In genomic region chr17:28665994-28666393, GRCh38 we compare ENCODE assay signal across 26 cellular contexts. TPM values are rescaled to one million over a fixed set of nuclear protein-coding genes. Genes with fewer than 3 reads are reported as not detected.
A peak's percentile ranks its signal among the peaks of the same experiment; 100 is the strongest.
DNase-seq lines count a peak whose midpoint lies in the region; ATAC-seq, FAIRE-seq and TF ChIP-seq lines count a peak whose summit lies in the region.
"Had no signal": no experiment of that assay in that cellular context is flagged by ENCODE, and none has a peak within 500 bp of the region (broad histone marks: within the 10 kb centered on the region; RNA-seq: fewer than 3 reads in every experiment).

No MANE protein-coding gene starts in this region.

- no peak overlapping the region for H3K4me3 Mint-ChIP-seq in stimulated activated naive CD8-positive, alpha-beta T cell treated with anti-CD3 and anti-CD28 coated beads, Interleukin-15, Interleukin-2, amounts not matched to agents 100 ng/mL and 50 ng/mL, for 24 hours
- H3K4me3 Mint-ChIP-seq in osteocyte (ENCODE audit: unreplicated experiment), result no peak overlapping the region
- H3K4me3 Mint-ChIP-seq: activated CD4-positive, alpha-beta T cell treated with anti-CD3 and anti-CD28 coated beads, Interleukin-2, amount 10 ng/mL, durations not matched to agents 24 days and 14 days; activated naive CD8-positive, alpha-beta T cell treated with anti-CD3 and anti-CD28 coated beads, Interleukin-2, amount 10 ng/mL, durations not matched to agents 7 days and 5 days had no signal

- SMC1A ChIA-PET in GM12878 (lab: Charles Lee; ENCODE audit: uncharacterized antibody, unreplicated experiment), result interaction anchor here (1.3 kb wide), 1 partner anchor 13 kb away, joined by 3 read pairs; no protein-coding TSS in a partner anchor

- TF ChIP-seq POLR2A in GM12878 (IDR thresholded peaks at IDR 0.05; ENCODE audit: low read depth, low read length), result no peak

- no peak overlapping the region for H3K27ac ChIP-seq in GM12878 (ENCODE audit: control insufficient read depth, insufficient read depth)
- H3K27ac ChIP-seq in substantia nigra (ENCODE audit: low read depth, low read length, poor library complexity, severe bottlenecking), result no peak overlapping the region
- H3K27ac ChIP-seq: C4-2B, KMS-11, thoracic aorta, WERI-Rb-1 had no signal

- no TSS peak for BruUV-seq in GM12878 (replicated peaks; lab: Mats Ljungman, UMichigan)

- intact Hi-C loops in GM12878 (cut with micrococcal nuclease; ENCODE audit: unreplicated experiment), result no loop called here

- no peak for TF ChIP-seq RAD21 in GM12878 (IDR thresholded peaks at IDR 0.05; ENCODE audit: insufficient read depth, low read depth, low read length)

- H3K9me3 ChIP-seq in GM12878 (replicated peaks; ENCODE audit: control insufficient read depth, insufficient read depth, low read length), result no peaks in the 10 kb centered on the region
- H3K9me3 ChIP-seq: thoracic aorta had no signal

- no peak overlapping the region for H3K4me2 ChIP-seq in GM12878 (ENCODE audit: control insufficient read depth, insufficient read depth)
- H3K4me2 ChIP-seq: KMS-11 had no signal

- no peaks in the 10 kb centered on the region for H3K9me3 Mint-ChIP-seq in stimulated activated naive CD8-positive, alpha-beta T cell treated with anti-CD3 and anti-CD28 coated beads, Interleukin-15, Interleukin-2, amounts not matched to agents 100 ng/mL and 50 ng/mL, for 24 hours
- no peaks in the 10 kb centered on the region for H3K9me3 Mint-ChIP-seq in osteocyte (ENCODE audit: unreplicated experiment)
- H3K9me3 Mint-ChIP-seq: activated CD4-positive, alpha-beta T cell treated with anti-CD3 and anti-CD28 coated beads, Interleukin-2, amount 10 ng/mL, durations not matched to agents 24 days and 14 days; activated naive CD8-positive, alpha-beta T cell treated with anti-CD3 and anti-CD28 coated beads, Interleukin-2, amount 10 ng/mL, durations not matched to agents 7 days and 5 days; activated T-helper 2 cell treated with anti-CD3 and anti-CD28 coated beads, Interferon-gamma antibody, Interleukin-2, Interleukin-4, amounts not matched to agents 10 μg/mL and 5 μg/mL and 100 μg/mL, durations not matched to agents 14 hours and 24 hours and 36 hours had no signal

- POLR2A ChIA-PET in GM12878 (lab: Charles Lee), result no interaction called here

- H3K4me1 Mint-ChIP-seq in stimulated activated naive CD8-positive, alpha-beta T cell treated with anti-CD3 and anti-CD28 coated beads, Interleukin-15, Interleukin-2, amounts not matched to agents 100 ng/mL and 50 ng/mL, for 24 hours (ENCODE audit: low read depth), result peaks cover 47% of the 10 kb centered on the region
- H3K4me1 Mint-ChIP-seq in osteocyte (ENCODE audit: unreplicated experiment), result peaks cover 32% of the 10 kb centered on the region

- H3K36me3 ChIP-seq in GM12878 (ENCODE audit: control insufficient read depth in 2 of 2, insufficient read depth in 2 of 2, low read length in 1 of 2), result peaks cover 0 to 23% of the 10 kb centered on the region in 2 experiments; a peak in 2 of 4 replicates

- peaks cover 4% of the 10 kb centered on the region; the same call in 1 of the 2 replicates for H4K20me1 ChIP-seq in GM12878 (ENCODE audit: control insufficient read depth, insufficient read depth)

- no peaks in the 10 kb centered on the region for H3K27me3 ChIP-seq in GM12878 (replicated peaks in 1 of 2; ENCODE audit: control insufficient read depth in 2 of 2, insufficient read depth in 2 of 2, low read length in 1 of 2)
- H3K27me3 ChIP-seq: dorsolateral prefrontal cortex had no signal

- DNase-seq in stimulated activated naive CD8-positive, alpha-beta T cell treated with anti-CD3 and anti-CD28 coated beads, Interleukin-15, Interleukin-2, amounts not matched to agents 100 U/mL and 50 U/mL, for 24 hours, result no peak
- DNase-seq in KBM-7, result peak; percentile 23
- DNase-seq in GM12878 (ENCODE audit: low read depth, low spot score), result no peak
- no peak for DNase-seq in cerebellum (ENCODE audit: low spot score)
- DNase-seq in osteocyte (ENCODE audit: extremely low spot score, unreplicated experiment), result no peak
- DNase-seq in substantia nigra (lab: John Stamatoyannopoulos, UW), result no peak
- DNase-seq: activated CD4-positive, alpha-beta T cell treated with anti-CD3 and anti-CD28 coated beads, Interleukin-2, amount 10 ng/mL, durations not matched to agents 24 days and 14 days; activated naive CD8-positive, alpha-beta T cell treated with anti-CD3 and anti-CD28 coated beads, Interleukin-2, amount 10 ng/mL, durations not matched to agents 7 days and 5 days; cerebellar nuclear complex; dorsolateral prefrontal cortex; hypothalamus; NCI-H1092; NCI-H1694 treated with DMSO at 0.1 percent for 48 hours; NCI-H510A; stimulated activated naive CD4-positive, alpha-beta T cell; T-helper 9 cell; WERI-Rb-1 had no signal

- H3K4me1 ChIP-seq in GM12878 (ENCODE audit: control insufficient read depth, insufficient read depth, low read length), result peaks cover 3% of the 10 kb centered on the region; the same call in 1 of the 2 replicates

- RAD21 ChIA-PET in GM12878 (lab: Charles Lee; ENCODE audit: unreplicated experiment), result interaction anchor here (1.3 kb wide), 1 partner anchor 451 kb away, joined by 4 read pairs; no protein-coding TSS in a partner anchor

- FAIRE-seq in GM12878 (lab: Jason Lieb, UNC), result no peak
- FAIRE-seq: endothelial cell of umbilical vein, H1, urothelium cell line had no signal

- H3K27ac Mint-ChIP-seq in stimulated activated naive CD8-positive, alpha-beta T cell treated with anti-CD3 and anti-CD28 coated beads, Interleukin-15, Interleukin-2, amounts not matched to agents 100 ng/mL and 50 ng/mL, for 24 hours, result peak overlapping the region; percentile 34
- no peak overlapping the region for H3K27ac Mint-ChIP-seq in osteocyte (ENCODE audit: unreplicated experiment)
- H3K27ac Mint-ChIP-seq: activated CD4-positive, alpha-beta T cell treated with anti-CD3 and anti-CD28 coated beads, Interleukin-2, amount 10 ng/mL, durations not matched to agents 24 days and 14 days; activated naive CD8-positive, alpha-beta T cell treated with anti-CD3 and anti-CD28 coated beads, Interleukin-2, amount 10 ng/mL, durations not matched to agents 7 days and 5 days; activated T-helper 2 cell treated with anti-CD3 and anti-CD28 coated beads, Interferon-gamma antibody, Interleukin-2, Interleukin-4, amounts not matched to agents 10 μg/mL and 5 μg/mL and 100 μg/mL, durations not matched to agents 14 hours and 24 hours and 36 hours had no signal

- no peak overlapping the region for H3K9ac ChIP-seq in GM12878 (ENCODE audit: control insufficient read depth, insufficient read depth, low read length)
- H3K9ac ChIP-seq: KMS-11 had no signal

- no peak overlapping the region for H2AFZ ChIP-seq in GM12878 (ENCODE audit: control insufficient read depth, low read depth, low read length)

- in situ Hi-C loops in KBM-7 (cut with MboI; ENCODE audit: low pct_unique_long_range_greater_than_20kb, low sequenced_read_pairs), result no loop called here
- in situ Hi-C loops in GM12878 (cut with MboI), result no loop called here

- 100% methylated on average over 2 of the region's 2 CpGs for WGBS in GM12878 (ENCODE audit: insufficient coverage, insufficient replicate concordance, low lambda C conversion rate, missing lambda C conversion rate)

- peaks cover 57% of the 10 kb centered on the region for H3K36me3 Mint-ChIP-seq in stimulated activated naive CD8-positive, alpha-beta T cell treated with anti-CD3 and anti-CD28 coated beads, Interleukin-15, Interleukin-2, amounts not matched to agents 100 ng/mL and 50 ng/mL, for 24 hours (ENCODE audit: low read depth)
- H3K36me3 Mint-ChIP-seq in osteocyte (ENCODE audit: unreplicated experiment), result peaks cover 13% of the 10 kb centered on the region

- ATAC-seq in stimulated activated naive CD8-positive, alpha-beta T cell treated with anti-CD3 and anti-CD28 coated beads, Interleukin-15, Interleukin-2, amounts not matched to agents 100 U/mL and 50 U/mL, for 24 hours, result no peak
- ATAC-seq in GM12878, result no peak
- ATAC-seq: SK-N-SH treated with all-trans-retinoic acid at 6 μM for 48 hours had no signal

- no peak for TF ChIP-seq CTCF in GM12878 (IDR thresholded peaks at IDR 0.05 in 2 of 3, conservative IDR thresholded peaks at IDR 0.05 in 1 of 3; ENCODE audit: control insufficient read depth in 2 of 3, extremely low read depth in 1 of 3, insufficient read depth in 1 of 3, low read depth in 3 of 3, low read length in 3 of 3)
- no peak for TF ChIP-seq CTCF in osteocyte (IDR thresholded peaks at IDR 0.05)

- no peak for TF ChIP-seq EP300 in GM12878 (IDR thresholded peaks at IDR 0.05; ENCODE audit: borderline replicate concordance in 1 of 2, control insufficient read depth in 1 of 2, low read depth in 2 of 2, low read length in 2 of 2)

- no peak overlapping the region for H3K4me3 ChIP-seq in GM12878
- H3K4me3 ChIP-seq: dorsolateral prefrontal cortex, thoracic aorta had no signal

- no peaks in the 10 kb centered on the region for H3K27me3 Mint-ChIP-seq in stimulated activated naive CD8-positive, alpha-beta T cell treated with anti-CD3 and anti-CD28 coated beads, Interleukin-15, Interleukin-2, amounts not matched to agents 100 ng/mL and 50 ng/mL, for 24 hours
- H3K27me3 Mint-ChIP-seq in osteocyte (ENCODE audit: unreplicated experiment), result no peaks in the 10 kb centered on the region
- H3K27me3 Mint-ChIP-seq: activated CD4-positive, alpha-beta T cell treated with anti-CD3 and anti-CD28 coated beads, Interleukin-2, amount 10 ng/mL, durations not matched to agents 24 days and 14 days; activated naive CD8-positive, alpha-beta T cell treated with anti-CD3 and anti-CD28 coated beads, Interleukin-2, amount 10 ng/mL, durations not matched to agents 7 days and 5 days had no signal

- H3K79me2 ChIP-seq in GM12878 (ENCODE audit: control insufficient read depth, insufficient read depth, low read length), result peaks cover 57% of the 10 kb centered on the region

- CTCF ChIA-PET in GM12878 (lab: Yijun Ruan, JAX), result interaction anchor here (1.2 kb wide), 1 partner anchor 19 kb away, joined by 6 read pairs; no protein-coding TSS in a partner anchor

RNA-seq across cellular contexts. Expression of gene SUPT6H, which starts 4.0 kb away (rescaled TPM):
- 124 and 134 TPM in 2 replicates for total RNA-seq in GM12878 (2013; cell fraction: nucleolus; rRNA removed)
- total RNA-seq in GM12878 (2014; rRNA removed), result 40.7 and 50.1 TPM in 2 replicates
- total RNA-seq in GM12878 (2014; rRNA removed; fragmentation: Illumina TruSeq; extraction: Trizol), result 33.0 and 33.8 TPM in 2 replicates
- 52.7 and 58.8 TPM in 2 replicates for total RNA-seq in GM12878 (2021)
- 36.5 TPM for polyA plus RNA-seq in GM12878 (2011; ENCODE audit: low read depth)
- polyA plus RNA-seq in GM12878 (2011; rRNA removed), result 25.2 and 41.5 TPM in 2 replicates
- 27.3 and 28.4 TPM in 2 replicates for polyA plus RNA-seq in GM12878 (2011; cell fraction: cytosol; rRNA removed)
- 54.3 and 75.2 TPM in 2 replicates for polyA plus RNA-seq in GM12878 (2011; cell fraction: nucleus; rRNA removed)
- polyA plus RNA-seq in GM12878 (2012), result 44.1 and 58.0 TPM in 2 replicates
- polyA plus RNA-seq in GM12878 (2014; fragmentation: Illumina TruSeq; extraction: Trizol), result 55.1 and 58.8 TPM in 2 replicates
- polyA plus RNA-seq in GM12878 (2014; fragmentation: Nextera tagmentation; extraction: Ambion mirVana), result 1 to 10 TPM; 1.7 to 2.4 TPM
- polyA plus RNA-seq in GM12878 (2014; rRNA removed), result 44.3 and 51.9 TPM in 2 replicates
- 10 to 100 TPM; 32.5 to 33.9 TPM for polyA plus RNA-seq in GM12878 (2016; fragmentation: Nextera tagmentation; extraction: Ambion mirVana)
- 59.4 and 81.8 TPM in 2 replicates for polyA minus RNA-seq in GM12878 (2011; rRNA and poly(A)+ RNA removed)
- polyA minus RNA-seq in GM12878 (2011; cell fraction: cytosol; rRNA and poly(A)+ RNA removed), result 19.1 and 23.9 TPM in 2 replicates
- 38.7 and 76.0 TPM in 2 replicates for polyA minus RNA-seq in GM12878 (2011; cell fraction: nucleus; rRNA and poly(A)+ RNA removed)
- 47.2 TPM for total RNA-seq in cerebellum
- total RNA-seq in osteocyte, result 91.2 and 92.0 TPM in 2 replicates

RNA-seq across cellular contexts. Expression of gene SDF2, which starts 4.3 kb away (rescaled TPM):
- 39.7 and 43.3 TPM in 2 replicates for total RNA-seq in GM12878 (2013; cell fraction: nucleolus; rRNA removed)
- 34.1 and 35.8 TPM in 2 replicates for total RNA-seq in GM12878 (2014; rRNA removed)
- 32.9 and 34.3 TPM in 2 replicates for total RNA-seq in GM12878 (2014; rRNA removed; fragmentation: Illumina TruSeq; extraction: Trizol)
- total RNA-seq in GM12878 (2021), result 26.2 and 29.8 TPM in 2 replicates
- 38.8 TPM for polyA plus RNA-seq in GM12878 (2011; ENCODE audit: low read depth)
- 37.8 and 45.3 TPM in 2 replicates for polyA plus RNA-seq in GM12878 (2011; rRNA removed)
- 45.8 and 48.3 TPM in 2 replicates for polyA plus RNA-seq in GM12878 (2011; cell fraction: cytosol; rRNA removed)
- polyA plus RNA-seq in GM12878 (2011; cell fraction: nucleus; rRNA removed), result 29.7 and 31.6 TPM in 2 replicates
- 29.8 and 30.6 TPM in 2 replicates for polyA plus RNA-seq in GM12878 (2012)
- polyA plus RNA-seq in GM12878 (2014; fragmentation: Illumina TruSeq; extraction: Trizol), result 37.7 and 46.1 TPM in 2 replicates
- 10 to 100 TPM; 72.7 to 81.0 TPM for polyA plus RNA-seq in GM12878 (2014; fragmentation: Nextera tagmentation; extraction: Ambion mirVana)
- 31.4 and 33.5 TPM in 2 replicates for polyA plus RNA-seq in GM12878 (2014; rRNA removed)
- 10 to 100 TPM; 46.9 to 60.9 TPM for polyA plus RNA-seq in GM12878 (2016; fragmentation: Nextera tagmentation; extraction: Ambion mirVana)
- polyA minus RNA-seq in GM12878 (2011; rRNA and poly(A)+ RNA removed), result 36.4 and 42.0 TPM in 2 replicates
- polyA minus RNA-seq in GM12878 (2011; cell fraction: cytosol; rRNA and poly(A)+ RNA removed), result 10.2 and 11.8 TPM in 2 replicates
- polyA minus RNA-seq in GM12878 (2011; cell fraction: nucleus; rRNA and poly(A)+ RNA removed), result 8.6 and 10.4 TPM in 2 replicates
- 26.9 TPM for total RNA-seq in cerebellum
- 71.0 and 73.0 TPM in 2 replicates for total RNA-seq in osteocyte

RNA-seq across cellular contexts. Expression of gene BLTP2, which starts 21.0 kb away (rescaled TPM):
- total RNA-seq in GM12878 (2013; cell fraction: nucleolus; rRNA removed), result 303 and 315 TPM in 2 replicates
- total RNA-seq in GM12878 (2014; rRNA removed), result 116 and 120 TPM in 2 replicates
- 88.7 and 90.4 TPM in 2 replicates for total RNA-seq in GM12878 (2014; rRNA removed; fragmentation: Illumina TruSeq; extraction: Trizol)
- total RNA-seq in GM12878 (2021), result 128 and 151 TPM in 2 replicates
- polyA plus RNA-seq in GM12878 (2011; ENCODE audit: low read depth), result 39.9 TPM
- polyA plus RNA-seq in GM12878 (2011; rRNA removed), result 82.3 and 134 TPM in 2 replicates
- 109 and 139 TPM in 2 replicates for polyA plus RNA-seq in GM12878 (2011; cell fraction: cytosol; rRNA removed)
- polyA plus RNA-seq in GM12878 (2011; cell fraction: nucleus; rRNA removed), result 204 and 214 TPM in 2 replicates
- 43.2 and 50.8 TPM in 2 replicates for polyA plus RNA-seq in GM12878 (2012)
- 73.8 and 76.2 TPM in 2 replicates for polyA plus RNA-seq in GM12878 (2014; fragmentation: Illumina TruSeq; extraction: Trizol)
- polyA plus RNA-seq in GM12878 (2014; fragmentation: Nextera tagmentation; extraction: Ambion mirVana), result 10 to 100 TPM; 14.2 to 16.9 TPM
- polyA plus RNA-seq in GM12878 (2014; rRNA removed), result 80.0 and 89.3 TPM in 2 replicates
- polyA plus RNA-seq in GM12878 (2016; fragmentation: Nextera tagmentation; extraction: Ambion mirVana), result 10 to 100 TPM; 67.2 to 71.5 TPM
- polyA minus RNA-seq in GM12878 (2011; rRNA and poly(A)+ RNA removed), result 275 and 493 TPM in 2 replicates
- 69.5 and 101 TPM in 2 replicates for polyA minus RNA-seq in GM12878 (2011; cell fraction: cytosol; rRNA and poly(A)+ RNA removed)
- 129 and 207 TPM in 2 replicates for polyA minus RNA-seq in GM12878 (2011; cell fraction: nucleus; rRNA and poly(A)+ RNA removed)
- total RNA-seq in cerebellum, result 115 TPM
- 159 and 173 TPM in 2 replicates for total RNA-seq in osteocyte

RNA-seq across cellular contexts. Expression of gene PROCA1, which starts 45.7 kb away (rescaled TPM):
- total RNA-seq in GM12878 (2013; cell fraction: nucleolus; rRNA removed), result 6.2 and 8.9 TPM in 2 replicates
- 1.1 and 1.5 TPM in 2 replicates for total RNA-seq in GM12878 (2014; rRNA removed)
- total RNA-seq in GM12878 (2014; rRNA removed; fragmentation: Illumina TruSeq; extraction: Trizol), result 1.5 and 2.6 TPM in 2 replicates
- total RNA-seq in GM12878 (2021), result 1.5 and 2.4 TPM in 2 replicates
- 0.93 TPM for polyA plus RNA-seq in GM12878 (2011; ENCODE audit: low read depth)
- polyA plus RNA-seq in GM12878 (2011; rRNA removed), result 0.99 and 1.4 TPM in 2 replicates
- 1.1 and 1.5 TPM in 2 replicates for polyA plus RNA-seq in GM12878 (2011; cell fraction: cytosol; rRNA removed)
- 6.8 and 8.9 TPM in 2 replicates for polyA plus RNA-seq in GM12878 (2011; cell fraction: nucleus; rRNA removed)
- polyA plus RNA-seq in GM12878 (2012), result 2.0 and 2.4 TPM in 2 replicates
- 1.2 and 2.0 TPM in 2 replicates for polyA plus RNA-seq in GM12878 (2014; fragmentation: Illumina TruSeq; extraction: Trizol)
- under 1 TPM; 0.35 to 0.40 TPM for polyA plus RNA-seq in GM12878 (2014; fragmentation: Nextera tagmentation; extraction: Ambion mirVana)
- 2.1 and 4.8 TPM in 2 replicates for polyA plus RNA-seq in GM12878 (2014; rRNA removed)
- under 1 TPM; 0.59 to 0.83 TPM for polyA plus RNA-seq in GM12878 (2016; fragmentation: Nextera tagmentation; extraction: Ambion mirVana)
- 0.73 and 0.82 TPM in 2 replicates for polyA minus RNA-seq in GM12878 (2011; rRNA and poly(A)+ RNA removed)
- not detected in 2 replicates for polyA minus RNA-seq in GM12878 (2011; cell fraction: cytosol; rRNA and poly(A)+ RNA removed)
- polyA minus RNA-seq in GM12878 (2011; cell fraction: nucleus; rRNA and poly(A)+ RNA removed), result 1.2 and 2.1 TPM in 2 replicates
- total RNA-seq in cerebellum, result 6.1 TPM
- 2.1 and 3.0 TPM in 2 replicates for total RNA-seq in osteocyte

RNA-seq across cellular contexts. Expression of gene RAB34, which starts 51.7 kb away (rescaled TPM):
- 10.7 and 13.3 TPM in 2 replicates for total RNA-seq in GM12878 (2013; cell fraction: nucleolus; rRNA removed)
- 40.2 and 46.4 TPM in 2 replicates for total RNA-seq in GM12878 (2014; rRNA removed)
- total RNA-seq in GM12878 (2014; rRNA removed; fragmentation: Illumina TruSeq; extraction: Trizol), result 24.2 and 26.9 TPM in 2 replicates
- 28.8 and 33.0 TPM in 2 replicates for total RNA-seq in GM12878 (2021)
- polyA plus RNA-seq in GM12878 (2011; ENCODE audit: low read depth), result 16.5 TPM
- 0.16 and 0.37 TPM in 2 replicates for polyA plus RNA-seq in GM12878 (2011; rRNA removed)
- polyA plus RNA-seq in GM12878 (2011; cell fraction: cytosol; rRNA removed), result 0.23 and 0.31 TPM in 2 replicates
- polyA plus RNA-seq in GM12878 (2011; cell fraction: nucleus; rRNA removed), result 0.69 and 0.75 TPM in 2 replicates
- 13.1 and 17.7 TPM in 2 replicates for polyA plus RNA-seq in GM12878 (2012)
- polyA plus RNA-seq in GM12878 (2014; fragmentation: Illumina TruSeq; extraction: Trizol), result 35.7 and 39.0 TPM in 2 replicates
- polyA plus RNA-seq in GM12878 (2014; fragmentation: Nextera tagmentation; extraction: Ambion mirVana), result 10 to 100 TPM; 14.4 to 32.6 TPM
- 37.5 and 47.7 TPM in 2 replicates for polyA plus RNA-seq in GM12878 (2014; rRNA removed)
- 10 to 100 TPM; 30.9 to 37.4 TPM for polyA plus RNA-seq in GM12878 (2016; fragmentation: Nextera tagmentation; extraction: Ambion mirVana)
- not detected in 2 replicates for polyA minus RNA-seq in GM12878 (2011; rRNA and poly(A)+ RNA removed)
- polyA minus RNA-seq in GM12878 (2011; cell fraction: cytosol; rRNA and poly(A)+ RNA removed), result 4.1 and 4.9 TPM in 2 replicates
- 0.48 and 0.86 TPM in 2 replicates for polyA minus RNA-seq in GM12878 (2011; cell fraction: nucleus; rRNA and poly(A)+ RNA removed)
- total RNA-seq in cerebellum, result 17.4 TPM
- 153 TPM in 2 replicates for total RNA-seq in osteocyte
